ENCODE assay signal across 25 cellular contexts in genomic region chr1:165344198-165344597, GRCh38. TPM values are rescaled to one million over a fixed set of nuclear protein-coding genes. Genes with fewer than 3 reads are reported as not detected.
"Had no signal": no experiment of that assay in that cellular context is flagged by ENCODE, and none has a peak within 500 bp of the region (broad histone marks: within the 10 kb centered on the region; RNA-seq: fewer than 3 reads in every experiment).

No MANE protein-coding gene starts in this region.

- H3K27ac ChIP-seq: VCaP had no signal

- DNase-seq: activated CD4-positive, alpha-beta T cell treated with anti-CD3 and anti-CD28 coated beads for 36 hours; activated CD4-positive, alpha-beta T cell treated with anti-CD3 and anti-CD28 coated beads, Interleukin-2, amount 50 U/mL, for 1 hour; activated CD8-positive, alpha-beta memory T cell treated with anti-CD3 and anti-CD28 coated beads, Interleukin-2, amount 50 U/mL, for 4 hours; activated CD8-positive, alpha-beta T cell treated with anti-CD3 and anti-CD28 coated beads for 36 hours; activated gamma-delta T cell treated with Interleukin-2 at 50 U/mL for 16 hours; activated naive CD4-positive, alpha-beta T cell treated with anti-CD3 and anti-CD28 coated beads, Interleukin-2, amount 10 ng/mL, durations not matched to agents 7 days and 5 days; activated naive CD8-positive, alpha-beta T cell treated with anti-CD3 and anti-CD28 coated beads for 36 hours; activated T-cell treated with anti-CD3 and anti-CD28 coated beads, Interleukin-2, amount 50 U/mL, for 72 hours; cerebellar nuclear complex; KG1; NCI-H1048; NCI-H146; NCI-H1930; NCI-H446; NCI-H524; SIG-M5; T-cell; T-helper 2 cell; T1000 had no signal

- H3K4me3 Mint-ChIP-seq: activated CD4-positive, alpha-beta T cell treated with anti-CD3 and anti-CD28 coated beads for 36 hours; activated CD8-positive, alpha-beta T cell treated with anti-CD3 and anti-CD28 coated beads for 36 hours; activated naive CD4-positive, alpha-beta T cell treated with anti-CD3 and anti-CD28 coated beads, Interleukin-2, amount 10 ng/mL, durations not matched to agents 7 days and 5 days; activated naive CD8-positive, alpha-beta T cell treated with anti-CD3 and anti-CD28 coated beads for 36 hours; activated T-cell treated with anti-CD3 and anti-CD28 coated beads, Interleukin-2, amount 50 U/mL, for 72 hours; T-cell had no signal

- H3K9me3 Mint-ChIP-seq: activated CD8-positive, alpha-beta T cell treated with anti-CD3 and anti-CD28 coated beads for 36 hours; activated naive CD4-positive, alpha-beta T cell treated with anti-CD3 and anti-CD28 coated beads, Interleukin-2, amount 10 ng/mL, durations not matched to agents 7 days and 5 days; activated naive CD8-positive, alpha-beta T cell treated with anti-CD3 and anti-CD28 coated beads for 36 hours; activated T-cell treated with anti-CD3 and anti-CD28 coated beads, Interleukin-2, amount 50 U/mL, for 72 hours; activated T-helper 2 cell treated with anti-CD3 and anti-CD28 coated beads, Interferon-gamma antibody, Interleukin-2, Interleukin-4, amounts not matched to agents 10 μg/mL and 5 μg/mL and 100 μg/mL, durations not matched to agents 14 hours and 24 hours and 36 hours had no signal

- H3K27ac Mint-ChIP-seq: activated CD4-positive, alpha-beta T cell treated with anti-CD3 and anti-CD28 coated beads for 36 hours; activated CD8-positive, alpha-beta T cell treated with anti-CD3 and anti-CD28 coated beads for 36 hours; activated naive CD4-positive, alpha-beta T cell treated with anti-CD3 and anti-CD28 coated beads, Interleukin-2, amount 10 ng/mL, durations not matched to agents 7 days and 5 days; activated naive CD8-positive, alpha-beta T cell treated with anti-CD3 and anti-CD28 coated beads for 36 hours; activated T-cell treated with anti-CD3 and anti-CD28 coated beads, Interleukin-2, amount 50 U/mL, for 72 hours; activated T-helper 2 cell treated with anti-CD3 and anti-CD28 coated beads, Interferon-gamma antibody, Interleukin-2, Interleukin-4, amounts not matched to agents 10 μg/mL and 5 μg/mL and 100 μg/mL, durations not matched to agents 14 hours and 24 hours and 36 hours; T-cell had no signal

- H3K36me3 Mint-ChIP-seq: activated naive CD4-positive, alpha-beta T cell treated with anti-CD3 and anti-CD28 coated beads, Interleukin-2, amount 10 ng/mL, durations not matched to agents 7 days and 5 days; activated naive CD8-positive, alpha-beta T cell treated with anti-CD3 and anti-CD28 coated beads for 36 hours; T-cell had no signal

- H3K4me1 Mint-ChIP-seq: activated CD4-positive, alpha-beta T cell treated with anti-CD3 and anti-CD28 coated beads for 36 hours; activated naive CD4-positive, alpha-beta T cell treated with anti-CD3 and anti-CD28 coated beads, Interleukin-2, amount 10 ng/mL, durations not matched to agents 7 days and 5 days; activated naive CD8-positive, alpha-beta T cell treated with anti-CD3 and anti-CD28 coated beads for 36 hours; T-cell had no signal

RNA-seq across cellular contexts. Expression of gene LMX1A, which starts 12.3 kb away (rescaled TPM):
- total RNA-seq: activated CD4-positive, alpha-beta T cell treated with anti-CD3 and anti-CD28 coated beads for 36 hours; activated CD8-positive, alpha-beta T cell treated with anti-CD3 and anti-CD28 coated beads for 36 hours; activated naive CD8-positive, alpha-beta T cell treated with anti-CD3 and anti-CD28 coated beads for 36 hours; activated T-cell treated with anti-CD3 and anti-CD28 coated beads, Interleukin-2, amount 50 U/mL, for 72 hours; activated T-helper 2 cell treated with anti-CD3 and anti-CD28 coated beads, Interferon-gamma antibody, Interleukin-2, Interleukin-4, amounts not matched to agents 10 μg/mL and 5 μg/mL and 100 μg/mL, durations not matched to agents 14 hours and 24 hours and 36 hours; LHCN-M2; M059J; OCI-LY7; RPMI7951; T-cell had no signal
